1 cellular context compared by ENCODE assay signal in genomic region chr17:72843591-72843990, GRCh38.
A peak's percentile ranks its signal among the peaks of the same experiment; 100 is the strongest.
TF ChIP-seq lines count a peak whose summit lies in the region.

No MANE protein-coding gene starts in this region.

TF ChIP-seq in HepG2, 621 proteins besides CTCF, POLR2A, EP300 and RAD21 (continued from another document):
- TF ChIP-seq HNF1A (IDR thresholded peaks at IDR 0.05; ENCODE audit: low read depth) (peak; percentile 86), HNF1A (CRISPR knock-in tag; IDR thresholded peaks at IDR 0.05; ENCODE audit: borderline replicate concordance) (peak; percentile 75; the same call in 1 of the 2 replicates), PAXIP1 (CRISPR knock-in tag; conservative IDR thresholded peaks at IDR 0.05) (0 out of 2 replicates have a peak, but pooled peaks have one; percentile 22), DRAP1 (CRISPR knock-in tag; IDR thresholded peaks at IDR 0.05) (no peak), GATAD2A (CRISPR knock-in tag; IDR thresholded peaks at IDR 0.05) (peak; percentile 51), ZNF644 (CRISPR knock-in tag; IDR thresholded peaks at IDR 0.05; ENCODE audit: low read depth) (peak; percentile 73; the same call in 1 of the 2 replicates), NFIC (IDR thresholded peaks at IDR 0.05; ENCODE audit: low read length) (no peak), ARNTL (CRISPR knock-in tag; IDR thresholded peaks at IDR 0.05) (0 out of 2 replicates have a peak, but pooled peaks have one; percentile 25), GABPA (IDR thresholded peaks at IDR 0.05; ENCODE audit: low read depth, low read length) (no peak), GABPA (CRISPR knock-in tag; IDR thresholded peaks at IDR 0.05; ENCODE audit: low read depth) (no peak), NCOR1 (IDR thresholded peaks at IDR 0.05; ENCODE audit: borderline replicate concordance, low read length) (no peak), ZBTB40 (IDR thresholded peaks at IDR 0.05) (no peak), ZBTB40 (CRISPR knock-in tag; IDR thresholded peaks at IDR 0.05) (no peak), ARID5B (CRISPR knock-in tag; IDR thresholded peaks at IDR 0.05) (peak; percentile 67), HMG20A (CRISPR knock-in tag; IDR thresholded peaks at IDR 0.05; ENCODE audit: borderline replicate concordance) (peak; percentile 66; the same call in 1 of the 2 replicates), SAP130 (CRISPR knock-in tag; IDR thresholded peaks at IDR 0.05; ENCODE audit: low read depth) (peak; percentile 38; the same call in 1 of the 2 replicates), BCL6 (CRISPR knock-in tag; IDR thresholded peaks at IDR 0.05) (0 out of 2 replicates have a peak, but pooled peaks have one; percentile 35), NR2F6 (IDR thresholded peaks at IDR 0.05) (peak; percentile 68), NR2F6 (CRISPR knock-in tag; IDR thresholded peaks at IDR 0.05) (peak; percentile 50; the same call in 1 of the 2 replicates), SOX13 (IDR thresholded peaks at IDR 0.05) (no peak), SOX13 (CRISPR knock-in tag; conservative IDR thresholded peaks at IDR 0.05 in 1 of 2, IDR thresholded peaks at IDR 0.05 in 1 of 2) (peak in 1 of 2 experiments; percentile 65; a peak in 1 of 4 replicates), TCF7 (IDR thresholded peaks at IDR 0.05; ENCODE audit: low read depth) (0 out of 2 replicates have a peak, but pooled peaks have one; percentile 7), RARA (CRISPR knock-in tag; IDR thresholded peaks at IDR 0.05) (0 out of 2 replicates have a peak, but pooled peaks have one; percentile 31)
